8 cellular contexts compared by ENCODE assay signal in the genomic region with DNA sequence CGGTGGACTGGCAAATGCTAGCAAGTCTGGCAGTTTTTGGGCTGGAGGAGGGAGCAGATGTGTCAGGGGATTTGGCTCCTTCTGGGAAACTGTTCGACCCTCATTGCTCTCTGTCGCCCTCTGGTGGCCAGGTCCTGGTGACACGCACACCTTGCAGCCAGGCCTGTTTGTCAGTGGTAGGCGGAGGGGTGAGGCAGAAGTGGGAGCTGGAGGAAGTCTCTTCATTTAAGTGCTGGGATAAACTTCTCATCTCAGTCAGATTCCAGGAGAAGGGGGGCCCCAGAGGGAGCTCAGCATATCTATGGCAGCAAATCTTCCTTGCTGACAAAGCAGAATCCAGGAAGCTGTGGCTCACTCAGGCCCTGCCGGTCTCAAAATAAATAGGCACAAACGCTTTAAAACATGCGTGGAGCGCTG.
DNase-seq lines count a peak whose midpoint lies in the region; ATAC-seq and TF ChIP-seq lines count a peak whose summit lies in the region.

No MANE protein-coding gene starts in this region.

- no peaks in the 10 kb centered on the region for H3K9me2 ChIP-seq in Loucy (replicated peaks; ENCODE audit: low read depth, low read length)

- intact Hi-C loops in Right ventricle myocardium superior (cut with DNase I) (loop anchor here (2.0 to 10.0 kb wide), 2 partner anchors 326 to 604 kb away; partner anchors contain the start of gene ZSWIM6), posterior cingulate gyrus (cut with DNase I) (no loop called here)

- H3K9me3 Mint-ChIP-seq in activated naive CD4-positive, alpha-beta T cell treated with anti-CD3 and anti-CD28 coated beads, Interleukin-2, amount 10 ng/mL, durations not matched to agents 7 days and 5 days: no peaks in the 10 kb centered on the region

- peaks cover 9% of the 10 kb centered on the region for H3K27me3 Mint-ChIP-seq in activated naive CD4-positive, alpha-beta T cell treated with anti-CD3 and anti-CD28 coated beads, Interleukin-2, amount 10 ng/mL, durations not matched to agents 7 days and 5 days

- H2AFZ ChIP-seq in Loucy (ENCODE audit: low read length): no peak overlapping the region

- peak; percentile 84 for DNase-seq in Daoy (ENCODE audit: low read depth)
- peak; percentile 40 for DNase-seq in SHP77 treated with DMSO at 0.1 percent for 48 hours (lab: John Stamatoyannopoulos, UW)
- DNase-seq in activated naive CD4-positive, alpha-beta T cell treated with anti-CD3 and anti-CD28 coated beads, Interleukin-2, amount 10 ng/mL, durations not matched to agents 7 days and 5 days: peak; percentile 84
- DNase-seq in Right ventricle myocardium superior: peak; percentile 90
- peak; percentile 46 to 95 (median 84) for DNase-seq in posterior cingulate gyrus
- DNase-seq in ureter (ENCODE audit: low spot score): peak; percentile 86

- H3K36me3 Mint-ChIP-seq in activated naive CD4-positive, alpha-beta T cell treated with anti-CD3 and anti-CD28 coated beads, Interleukin-2, amount 10 ng/mL, durations not matched to agents 7 days and 5 days: no peaks in the 10 kb centered on the region

- H3F3A ChIP-seq in Loucy (ENCODE audit: low read depth): no peaks in the 10 kb centered on the region

- no peaks in the 10 kb centered on the region for H3K4me1 Mint-ChIP-seq in activated naive CD4-positive, alpha-beta T cell treated with anti-CD3 and anti-CD28 coated beads, Interleukin-2, amount 10 ng/mL, durations not matched to agents 7 days and 5 days

- H3K4me3 ChIP-seq in Loucy (ENCODE audit: low read length, poor library complexity, severe bottlenecking): no peak overlapping the region

- peak; percentile 96 for TF ChIP-seq CTCF in Loucy (conservative IDR thresholded peaks at IDR 0.05; ENCODE audit: low read length)

- H3K36me3 ChIP-seq in Loucy (ENCODE audit: insufficient read depth, low read length): no peaks in the 10 kb centered on the region

- ATAC-seq in GM21825 (IDR thresholded peaks at IDR 0.05; ENCODE audit: unreplicated experiment) (peak; percentile 65), Right ventricle myocardium superior (ENCODE audit: poor library complexity) (peak; percentile 94)

- H3K79me2 ChIP-seq in Loucy (ENCODE audit: insufficient read depth, low read length): no peaks in the 10 kb centered on the region

- no peaks in the 10 kb centered on the region for H3K27me3 ChIP-seq in Loucy (ENCODE audit: insufficient read depth, low read length, poor library complexity, severe bottlenecking)

- H3K4me2 ChIP-seq in Loucy (ENCODE audit: low read depth, low read length, poor library complexity, severe bottlenecking): no peak overlapping the region

- H3K4me1 ChIP-seq in Loucy (ENCODE audit: insufficient read depth, low read length, poor library complexity, severe bottlenecking): no peaks in the 10 kb centered on the region

- no peaks in the 10 kb centered on the region for H4K20me1 ChIP-seq in Loucy (ENCODE audit: insufficient read depth, low read length, poor library complexity, severe bottlenecking)

- H3K4me3 Mint-ChIP-seq in activated naive CD4-positive, alpha-beta T cell treated with anti-CD3 and anti-CD28 coated beads, Interleukin-2, amount 10 ng/mL, durations not matched to agents 7 days and 5 days: no peak overlapping the region

- no peak overlapping the region for H3K27ac Mint-ChIP-seq in activated naive CD4-positive, alpha-beta T cell treated with anti-CD3 and anti-CD28 coated beads, Interleukin-2, amount 10 ng/mL, durations not matched to agents 7 days and 5 days

- no peak overlapping the region for H3K9ac ChIP-seq in Loucy (ENCODE audit: low read depth, low read length, poor library complexity, severe bottlenecking)

- no peaks in the 10 kb centered on the region for H3K9me3 ChIP-seq in Loucy (ENCODE audit: insufficient read depth, low read depth, low read length)

- CTCF ChIA-PET in activated naive CD4-positive, alpha-beta T cell treated with anti-CD3 and anti-CD28 coated beads, Interleukin-2, amount 10 ng/mL, durations not matched to agents 7 days and 5 days (lab: Charles Lee): interaction anchor here (0.6 to 4.7 kb wide), 14 partner anchors 9 to 700 kb away, joined by 3 to 36 read pairs (median 4); no protein-coding TSS in a partner anchor

Comparison
In these comparisons a context has a peak if more than half of its experiments do, and no peak if none do; other contexts are left out.
1. DNase-seq: peak in every context shown above with its lines; median percentile 90 in Right ventricle myocardium superior; 86 in ureter; 84 in Daoy; 84 in activated naive CD4-positive, alpha-beta T cell treated with anti-CD3 and anti-CD28 coated beads, Interleukin-2, amount 10 ng/mL, durations not matched to agents 7 days and 5 days; 84 in posterior cingulate gyrus; 40 in SHP77 treated with DMSO at 0.1 percent for 48 hours.